ENCODE assay signal across 16 cellular contexts in the genomic region with DNA sequence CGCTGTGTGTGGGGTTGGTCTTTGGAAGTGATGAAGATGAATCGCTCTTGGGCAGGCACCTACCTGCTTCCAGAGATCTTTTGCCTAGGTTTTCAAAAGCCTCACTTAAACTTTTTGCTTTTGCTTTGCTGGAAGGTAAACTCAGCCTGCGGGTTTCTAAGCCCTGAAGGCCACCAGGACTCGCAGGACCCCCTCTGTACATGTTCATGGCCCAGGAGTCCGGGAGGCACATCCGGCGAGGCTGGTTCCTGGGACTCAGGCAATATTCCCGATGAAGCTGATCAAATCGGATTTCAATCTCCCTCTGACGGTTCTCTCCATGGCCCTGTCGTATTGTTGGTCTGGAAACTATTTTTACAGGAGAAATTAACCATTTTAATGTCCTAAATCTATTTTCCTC.
"Had no signal": no experiment of that assay in that cellular context is flagged by ENCODE, and none has a peak within 500 bp of the region (broad histone marks: within the 10 kb centered on the region; RNA-seq: fewer than 3 reads in every experiment).

No MANE protein-coding gene starts in this region.

- H3K27ac ChIP-seq: epithelial cell of prostate, gastrocnemius medialis, heart right ventricle, pancreas, skin epidermis, tibial nerve had no signal

- H3K4me3 ChIP-seq: gastrocnemius medialis, heart right ventricle, pancreas, skin epidermis, tibial nerve had no signal

- H3K4me1 ChIP-seq: gastrocnemius medialis, heart right ventricle, pancreas, tibial nerve had no signal

- H3K4me3 Mint-ChIP-seq: activated CD8-positive, alpha-beta memory T cell treated with anti-CD3 and anti-CD28 coated beads, Interleukin-2, amount 10 ng/mL, durations not matched to agents 7 days and 5 days; T-helper 1 cell treated with Interleukin-12 subunit alpha and Interleukin-12 subunit beta and Interleukin-4 antibody, amounts not matched to agents 30 μg/mL and 1 μg/mL, for 36 hours had no signal

- H3K27ac Mint-ChIP-seq: activated CD8-positive, alpha-beta memory T cell treated with anti-CD3 and anti-CD28 coated beads, Interleukin-2, amount 10 ng/mL, durations not matched to agents 7 days and 5 days; T-helper 1 cell treated with Interleukin-12 subunit alpha and Interleukin-12 subunit beta and Interleukin-4 antibody, amounts not matched to agents 30 μg/mL and 1 μg/mL, for 36 hours had no signal

- FAIRE-seq: kidney, pancreas, TTC549 had no signal

- H3K9me3 Mint-ChIP-seq: T-helper 1 cell treated with Interleukin-12 subunit alpha and Interleukin-12 subunit beta and Interleukin-4 antibody, amounts not matched to agents 30 μg/mL and 1 μg/mL, for 36 hours had no signal

- ATAC-seq: activated CD8-positive, alpha-beta memory T cell treated with anti-CD3 and anti-CD28 coated beads, Interleukin-2, amount 10 ng/mL, durations not matched to agents 7 days and 5 days; gastrocnemius medialis; heart right ventricle; left ventricle myocardium superior; pancreas had no signal

- H3K27me3 Mint-ChIP-seq: activated CD8-positive, alpha-beta memory T cell treated with anti-CD3 and anti-CD28 coated beads, Interleukin-2, amount 10 ng/mL, durations not matched to agents 7 days and 5 days had no signal

- H3K9me3 ChIP-seq: gastrocnemius medialis, heart right ventricle, pancreas, tibial nerve had no signal

- H3K36me3 ChIP-seq: gastrocnemius medialis, pancreas, tibial nerve had no signal

- DNase-seq: activated CD4-positive, CD25-positive, alpha-beta regulatory T cell; activated CD8-positive, alpha-beta memory T cell treated with anti-CD3 and anti-CD28 coated beads, Interleukin-2, amount 10 ng/mL, durations not matched to agents 7 days and 5 days; central memory CD4-positive, alpha-beta T cell; cortex of kidney; effector memory CD4-positive, alpha-beta T cell; gastrocnemius medialis; heart right ventricle; kidney; left ventricle myocardium superior; mesendoderm; pancreas had no signal
